In the genomic region with DNA sequence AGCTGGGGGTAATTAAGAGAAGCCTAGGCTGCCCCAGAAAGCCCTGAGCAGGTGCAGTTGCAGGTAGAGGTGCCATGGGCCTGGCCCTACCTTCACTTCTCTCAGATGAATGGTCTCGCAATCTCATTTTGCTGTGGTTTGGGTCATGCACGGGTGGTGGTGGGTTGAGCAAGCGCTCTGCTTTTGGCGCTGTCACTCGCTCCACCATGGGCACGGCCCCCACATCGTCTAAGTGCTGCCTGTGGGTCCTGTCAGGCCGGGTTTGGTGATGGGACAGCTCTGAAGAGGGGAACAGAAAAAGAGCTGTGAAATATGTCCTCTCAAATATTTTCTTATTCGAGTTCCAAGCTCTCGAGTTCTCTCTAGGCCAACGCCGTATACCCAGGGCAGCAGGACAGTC, we compare ENCODE assay signal across 23 cellular contexts. TPM values are rescaled to one million over a fixed set of nuclear protein-coding genes. Genes with fewer than 3 reads are reported as not detected.
DNase-seq lines count a peak whose midpoint lies in the region; ATAC-seq and TF ChIP-seq lines count a peak whose summit lies in the region.
"Had no signal": no experiment of that assay in that cellular context is flagged by ENCODE, and none has a peak within 500 bp of the region (broad histone marks: within the 10 kb centered on the region; RNA-seq: fewer than 3 reads in every experiment).

No MANE protein-coding gene starts in this region.

- no peak for TF ChIP-seq CTCF in CD4-positive, alpha-beta T cell (IDR thresholded peaks at IDR 0.05)
- no peak for TF ChIP-seq CTCF in dorsolateral prefrontal cortex (IDR thresholded peaks at IDR 0.05 in 54 of 56, conservative IDR thresholded peaks at IDR 0.05 in 2 of 56; ENCODE audit: low read depth in 1 of 56, partially characterized antibody in 56 of 56)
- TF ChIP-seq CTCF in gastrocnemius medialis (IDR thresholded peaks at IDR 0.05 in 4 of 5, conservative IDR thresholded peaks at IDR 0.05 in 1 of 5) = no peak

- H3K9me3 ChIP-seq in CD4-positive, CD25-positive, alpha-beta regulatory T cell (ENCODE audit: control insufficient read depth in 2 of 2, low read length in 2 of 2) = no peaks in the 10 kb centered on the region
- no peaks in the 10 kb centered on the region for H3K9me3 ChIP-seq in CD4-positive, alpha-beta T cell (ENCODE audit: control insufficient read depth, low read length)
- H3K9me3 ChIP-seq in gastrocnemius medialis = no peaks in the 10 kb centered on the region

- TF ChIP-seq POLR2A in gastrocnemius medialis (IDR thresholded peaks at IDR 0.05) = no peak

- H3K4me1 Mint-ChIP-seq in CD4-positive, CD25-positive, alpha-beta regulatory T cell = peaks cover 4 to 28% (median 12%) of the 10 kb centered on the region in 4 donors
- H3K4me1 Mint-ChIP-seq in CD4-positive, alpha-beta T cell (ENCODE audit: low read depth) = peaks cover 6% of the 10 kb centered on the region

- POLR2A ChIA-PET in CD4-positive, alpha-beta T cell (lab: Charles Lee) = no interaction called here

- no peak overlapping the region for H3K27ac ChIP-seq in CD4-positive, CD25-positive, alpha-beta regulatory T cell (ENCODE audit: insufficient read depth, low read length, poor library complexity, severe bottlenecking)
- H3K27ac ChIP-seq in CD4-positive, alpha-beta T cell (ENCODE audit: low read depth, low read length) = no peak overlapping the region
- H3K27ac ChIP-seq in dorsolateral prefrontal cortex = peak overlapping the region in 36 of 59 donors; percentile 0 to 64 (median 36)
- peak overlapping the region; percentile 65 to 75 (median 68) for H3K27ac ChIP-seq in gastrocnemius medialis

- peaks cover 86% of the 10 kb centered on the region for H3K36me3 ChIP-seq in CD4-positive, CD25-positive, alpha-beta regulatory T cell (ENCODE audit: control insufficient read depth, insufficient read depth, low read length)
- H3K36me3 ChIP-seq in gastrocnemius medialis = peaks cover 0 to 58% of the 10 kb centered on the region in 2 donors

- intact Hi-C loops in CD4-positive, alpha-beta T cell (cut with DNase I, micrococcal nuclease) = no loop called here
- intact Hi-C loops in dorsolateral prefrontal cortex (cut with DNase I) = no loop called here
- intact Hi-C loops in gastrocnemius medialis (cut with DNase I; ENCODE audit: low total_unique reads) = no loop called here

- ATAC-seq in CD4-positive, CD25-positive, alpha-beta regulatory T cell (ENCODE audit: low read depth in 2 of 2) = no peak
- no peak for ATAC-seq in CD4-positive, alpha-beta T cell (ENCODE audit: poor library complexity)
- ATAC-seq in gastrocnemius medialis (no peak), HG02588 (IDR thresholded peaks at IDR 0.05; ENCODE audit: unreplicated experiment) (no peak), HG03139 (IDR thresholded peaks at IDR 0.05; ENCODE audit: unreplicated experiment) (no peak), HG02852 (IDR thresholded peaks at IDR 0.05; ENCODE audit: unreplicated experiment) (no peak)

- H3K27ac Mint-ChIP-seq in CD4-positive, CD25-positive, alpha-beta regulatory T cell = peak overlapping the region in 2 of 3 donors; percentile 23 to 44
- H3K27ac Mint-ChIP-seq in CD4-positive, alpha-beta T cell = peak overlapping the region; percentile 45

- H3K9me3 Mint-ChIP-seq in CD4-positive, CD25-positive, alpha-beta regulatory T cell = no peaks in the 10 kb centered on the region
- H3K9me3 Mint-ChIP-seq in CD4-positive, alpha-beta T cell = no peaks in the 10 kb centered on the region
- H3K9me3 Mint-ChIP-seq: CD8-positive, alpha-beta memory T cell had no signal

- no peaks in the 10 kb centered on the region for H3K4me1 ChIP-seq in CD4-positive, CD25-positive, alpha-beta regulatory T cell (ENCODE audit: control insufficient read depth, insufficient read depth, low read length, poor library complexity, severe bottlenecking)
- H3K4me1 ChIP-seq in gastrocnemius medialis = peaks cover 49 to 52% of the 10 kb centered on the region in 2 donors

- peaks cover 49% of the 10 kb centered on the region for H3K36me3 Mint-ChIP-seq in CD4-positive, CD25-positive, alpha-beta regulatory T cell
- H3K36me3 Mint-ChIP-seq in CD4-positive, alpha-beta T cell (ENCODE audit: low read depth) = peaks cover 96% of the 10 kb centered on the region

- in situ Hi-C loops in gastrocnemius medialis (cut with MboI; ENCODE audit: low sequenced_read_pairs in 4 of 4) = loop anchor here in 1 of 4 donors (10.0 kb wide), 1 partner anchor 176 kb away; no protein-coding TSS in a partner anchor

- H3K4me3 ChIP-seq in CD4-positive, CD25-positive, alpha-beta regulatory T cell (ENCODE audit: low read depth, low read length) = no peak overlapping the region
- H3K4me3 ChIP-seq in dorsolateral prefrontal cortex (no peak overlapping the region), gastrocnemius medialis (no peak overlapping the region)

- no peaks in the 10 kb centered on the region for H3K27me3 ChIP-seq in CD4-positive, CD25-positive, alpha-beta regulatory T cell (ENCODE audit: control insufficient read depth, insufficient read depth, low read length)
- no peaks in the 10 kb centered on the region for H3K27me3 ChIP-seq in CD4-positive, alpha-beta T cell (ENCODE audit: control insufficient read depth, insufficient read depth, low read length)
- no peaks in the 10 kb centered on the region for H3K27me3 ChIP-seq in dorsolateral prefrontal cortex
- no peaks in the 10 kb centered on the region for H3K27me3 ChIP-seq in gastrocnemius medialis

- CTCF ChIA-PET in CD4-positive, alpha-beta T cell (lab: Charles Lee) = interaction anchor here (1.2 kb wide), 1 partner anchor 174 kb away, joined by 4 read pairs; no protein-coding TSS in a partner anchor

- no peak overlapping the region for H3K4me3 Mint-ChIP-seq in CD4-positive, CD25-positive, alpha-beta regulatory T cell
- no peak overlapping the region for H3K4me3 Mint-ChIP-seq in CD4-positive, alpha-beta T cell
- H3K4me3 Mint-ChIP-seq: CD8-positive, alpha-beta memory T cell had no signal

- no peak for DNase-seq in CD4-positive, CD25-positive, alpha-beta regulatory T cell
- no peak for DNase-seq in CD4-positive, alpha-beta T cell
- DNase-seq in dorsolateral prefrontal cortex (no peak), gastrocnemius medialis (no peak)
- DNase-seq: Calu3; CD8-positive, alpha-beta memory T cell; DMS153; EL; GF-D8; GOT3; HCEC 1CT; Kasumi-1; NCI-H1092; NCI-H2081; NCI-H2171; NCI-H446; NCI-H526 had no signal

- H3K27me3 Mint-ChIP-seq in CD4-positive, CD25-positive, alpha-beta regulatory T cell = no peaks in the 10 kb centered on the region
- H3K27me3 Mint-ChIP-seq in CD4-positive, alpha-beta T cell = no peaks in the 10 kb centered on the region
- H3K27me3 Mint-ChIP-seq: CD8-positive, alpha-beta memory T cell had no signal

RNA-seq across cellular contexts. Expression of gene STH, which starts 39.9 kb away (rescaled TPM):
- not detected for total RNA-seq in CD4-positive, CD25-positive, alpha-beta regulatory T cell
- not detected for polyA plus RNA-seq in CD4-positive, CD25-positive, alpha-beta regulatory T cell
- not detected for total RNA-seq in CD4-positive, alpha-beta T cell
- total RNA-seq in dorsolateral prefrontal cortex (10 to 100 TPM in 84 of 120 experiments, 1 to 10 TPM in 36; 1.8 to 35.0 (median 12.2) TPM), gastrocnemius medialis (not detected)
- total RNA-seq: Calu3; CD8-positive, alpha-beta memory T cell; MCF 10A; OCI-LY7 had no signal
- polyA plus RNA-seq: BJ; CD8-positive, alpha-beta memory T cell had no signal

Comparison
In these comparisons a context has a peak if more than half of its experiments do, and no peak if none do; other contexts are left out.
1. H3K27ac ChIP-seq: peak in dorsolateral prefrontal cortex (36 of 59) and gastrocnemius medialis (4 of 4); none in CD4-positive, CD25-positive, alpha-beta regulatory T cell (single experiment) and CD4-positive, alpha-beta T cell (single experiment).